In the genomic region with DNA sequence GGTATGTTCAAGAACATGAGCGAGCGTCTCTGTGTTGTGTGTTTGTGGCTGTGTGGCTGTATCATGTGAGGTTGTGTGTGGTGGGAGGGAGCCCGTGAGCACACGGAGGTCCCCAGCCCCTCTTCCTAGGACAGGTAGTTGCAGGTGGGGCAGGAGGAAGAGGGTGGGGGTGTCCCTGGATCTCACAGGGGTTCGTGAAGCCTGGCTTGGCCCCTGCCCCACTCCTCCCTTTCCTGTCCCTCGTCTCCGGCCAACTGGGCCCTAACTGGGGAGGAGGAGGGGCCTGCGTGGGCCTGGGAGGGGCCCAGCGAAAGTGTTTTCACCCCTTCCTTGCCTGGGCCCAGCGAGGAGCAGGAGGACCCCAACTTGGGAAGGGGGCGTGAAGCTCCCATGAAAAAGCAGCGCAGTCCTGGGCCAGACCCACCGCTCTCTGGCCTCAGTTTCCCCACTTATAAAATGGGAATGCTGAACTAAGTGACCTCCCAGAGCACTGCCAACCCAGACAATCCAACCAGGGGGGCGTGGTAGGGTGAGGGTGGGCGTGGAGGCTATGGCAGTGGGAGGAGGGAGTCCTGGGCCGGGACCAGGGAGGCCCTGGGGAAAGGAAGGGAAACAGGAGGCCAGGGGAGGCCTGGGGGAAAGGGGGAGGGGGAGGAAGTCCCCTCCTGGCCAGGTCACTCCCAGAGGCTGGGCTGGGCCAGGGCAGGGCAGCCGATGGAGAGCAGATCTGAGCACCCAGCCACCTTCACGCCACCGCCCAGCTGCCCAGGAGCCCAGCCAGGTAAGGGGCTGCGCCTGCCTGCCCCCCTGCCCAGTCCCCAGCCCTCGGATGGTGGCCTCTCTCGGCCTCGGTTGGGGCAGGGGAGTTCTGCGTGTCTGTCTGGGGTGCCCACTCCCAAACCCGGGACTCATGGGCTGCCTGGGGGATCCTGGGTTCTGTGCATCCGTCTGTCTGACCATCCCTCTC, we compare ENCODE assay signal across 13 cellular contexts. TPM values are rescaled to one million over a fixed set of nuclear protein-coding genes. Genes with fewer than 3 reads are reported as not detected.
DNase-seq lines count a peak whose midpoint lies in the region; ATAC-seq and TF ChIP-seq lines count a peak whose summit lies in the region.
"Had no signal": no experiment of that assay in that cellular context is flagged by ENCODE, and none has a peak within 500 bp of the region (broad histone marks: within the 10 kb centered on the region; RNA-seq: fewer than 3 reads in every experiment).

AVPR2 (plus strand) TSS at position 683 of the 967 bp plus-strand sequence. CDS start 473 bp downstream, outside the sequence.

- peak; percentile 2 to 19 for ATAC-seq in stimulated activated naive B cell treated with anti-CD40 and anti-IgM and Interleukin-4, amounts not matched to agents 10 μg/mL and 1 μg/mL and 100 μg/mL, for 72 hours (replicated peaks)

- peaks cover 5% of the 10 kb centered on the region for H3K36me3 Mint-ChIP-seq in activated CD4-positive, alpha-beta T cell treated with anti-CD3 and anti-CD28 coated beads, Interleukin-2, amount 10 ng/mL, durations not matched to agents 7 days and 5 days (ENCODE audit: low read depth)
- peaks cover 3 to 13% of the 10 kb centered on the region in 2 donors for H3K36me3 Mint-ChIP-seq in stimulated activated naive B cell treated with anti-CD40 and anti-IgM and Interleukin-4, amounts not matched to agents 10 μg/mL and 1 μg/mL and 100 μg/mL, for 72 hours
- peaks cover 7% of the 10 kb centered on the region for H3K36me3 Mint-ChIP-seq in Calu3 (ENCODE audit: insufficient read depth, unreplicated experiment)

- no peaks in the 10 kb centered on the region for H3K27me3 ChIP-seq in left ventricle myocardium inferior (ENCODE audit: low read depth)
- H3K27me3 ChIP-seq: cardiac muscle cell, SJCRH30 had no signal

- peak within 1 kb of the TSS; percentile 78 for H3K27ac ChIP-seq in left ventricle myocardium inferior (replicated peaks)
- H3K27ac ChIP-seq: cardiac muscle cell, SJCRH30 had no signal

- intact Hi-C loops in left ventricle myocardium inferior (cut with micrococcal nuclease) (no loop called here), Calu3 (cut with micrococcal nuclease; ENCODE audit: unreplicated experiment) (no loop called here)

- H3K4me1 Mint-ChIP-seq in activated CD4-positive, alpha-beta T cell treated with anti-CD3 and anti-CD28 coated beads, Interleukin-2, amount 10 ng/mL, durations not matched to agents 7 days and 5 days, result peaks cover 31% of the 10 kb centered on the region
- peaks cover 38 to 54% of the 10 kb centered on the region in 2 donors for H3K4me1 Mint-ChIP-seq in stimulated activated naive B cell treated with anti-CD40 and anti-IgM and Interleukin-4, amounts not matched to agents 10 μg/mL and 1 μg/mL and 100 μg/mL, for 72 hours
- peaks cover 30% of the 10 kb centered on the region for H3K4me1 Mint-ChIP-seq in Calu3 (ENCODE audit: low read depth, unreplicated experiment)

- POLR2A ChIA-PET in activated CD4-positive, alpha-beta T cell treated with anti-CD3 and anti-CD28 coated beads, Interleukin-2, amount 10 ng/mL, durations not matched to agents 7 days and 5 days (lab: Charles Lee), result no interaction called here

- H3K27ac Mint-ChIP-seq in activated CD4-positive, alpha-beta T cell treated with anti-CD3 and anti-CD28 coated beads, Interleukin-2, amount 10 ng/mL, durations not matched to agents 7 days and 5 days, result peak within 1 kb of the TSS; percentile 77
- peak within 1 kb of the TSS; percentile 86 for H3K27ac Mint-ChIP-seq in stimulated activated naive B cell treated with anti-CD40 and anti-IgM and Interleukin-4, amounts not matched to agents 10 μg/mL and 1 μg/mL and 100 μg/mL, for 72 hours
- H3K27ac Mint-ChIP-seq in Calu3 (ENCODE audit: unreplicated experiment), result no peak within 1 kb of the TSS

- no peaks in the 10 kb centered on the region for H3K9me3 ChIP-seq in left ventricle myocardium inferior (replicated peaks)
- H3K9me3 ChIP-seq: SJCRH30 had no signal

- peak within 1 kb of the TSS; percentile 59 for H3K4me3 ChIP-seq in left ventricle myocardium inferior
- H3K4me3 ChIP-seq: cardiac muscle cell, SJCRH30 had no signal

- H3K9me3 Mint-ChIP-seq in activated CD4-positive, alpha-beta T cell treated with anti-CD3 and anti-CD28 coated beads, Interleukin-2, amount 10 ng/mL, durations not matched to agents 7 days and 5 days, result no peaks in the 10 kb centered on the region
- H3K9me3 Mint-ChIP-seq in stimulated activated naive B cell treated with anti-CD40 and anti-IgM and Interleukin-4, amounts not matched to agents 10 μg/mL and 1 μg/mL and 100 μg/mL, for 72 hours, result no peaks in the 10 kb centered on the region
- H3K9me3 Mint-ChIP-seq in Calu3 (ENCODE audit: low read depth, unreplicated experiment), result no peaks in the 10 kb centered on the region

- H3K4me3 Mint-ChIP-seq in activated CD4-positive, alpha-beta T cell treated with anti-CD3 and anti-CD28 coated beads, Interleukin-2, amount 10 ng/mL, durations not matched to agents 7 days and 5 days, result peak within 1 kb of the TSS; percentile 32
- peak within 1 kb of the TSS; percentile 50 to 75 for H3K4me3 Mint-ChIP-seq in stimulated activated naive B cell treated with anti-CD40 and anti-IgM and Interleukin-4, amounts not matched to agents 10 μg/mL and 1 μg/mL and 100 μg/mL, for 72 hours
- no peak within 1 kb of the TSS for H3K4me3 Mint-ChIP-seq in Calu3 (ENCODE audit: low read depth, unreplicated experiment)

- H3K36me3 ChIP-seq in left ventricle myocardium inferior, result no peaks in the 10 kb centered on the region
- H3K36me3 ChIP-seq: cardiac muscle cell, SJCRH30 had no signal

- no peaks in the 10 kb centered on the region for H3K27me3 Mint-ChIP-seq in activated CD4-positive, alpha-beta T cell treated with anti-CD3 and anti-CD28 coated beads, Interleukin-2, amount 10 ng/mL, durations not matched to agents 7 days and 5 days
- no peaks in the 10 kb centered on the region for H3K27me3 Mint-ChIP-seq in stimulated activated naive B cell treated with anti-CD40 and anti-IgM and Interleukin-4, amounts not matched to agents 10 μg/mL and 1 μg/mL and 100 μg/mL, for 72 hours
- H3K27me3 Mint-ChIP-seq in Calu3 (ENCODE audit: unreplicated experiment), result peaks cover 34% of the 10 kb centered on the region

- no TSS peak for BruUV-seq in Calu3 (replicated peaks; lab: Mats Ljungman, UMichigan)

- DNase-seq in activated CD4-positive, alpha-beta T cell treated with anti-CD3 and anti-CD28 coated beads, Interleukin-2, amount 10 ng/mL, durations not matched to agents 7 days and 5 days, result no peak
- no peak for DNase-seq in activated CD4-positive, alpha-beta T cell treated with anti-CD3 and anti-CD28 coated beads for 1 hour
- peak; percentile 39 for DNase-seq in SW480 (ENCODE audit: low spot score)
- DNase-seq in left ventricle myocardium inferior, result peak; percentile 36
- DNase-seq in stimulated activated naive B cell treated with anti-CD40 and anti-IgM and Interleukin-4, amounts not matched to agents 10 μg/mL and 1 μg/mL and 100 μg/mL, for 72 hours, result no peak
- DNase-seq in kidney glomerular epithelial cell (lab: John Stamatoyannopoulos, UW), result no peak
- DNase-seq in Calu3, result no peak
- DNase-seq in MV-4-11 (lab: John Stamatoyannopoulos, UW), result no peak
- DNase-seq: ACHN, NCI-H2171, retina, SJCRH30 had no signal

- CTCF ChIA-PET in activated CD4-positive, alpha-beta T cell treated with anti-CD3 and anti-CD28 coated beads, Interleukin-2, amount 10 ng/mL, durations not matched to agents 7 days and 5 days (lab: Charles Lee), result interaction anchor here (1.9 kb wide), 1 partner anchor 14 kb away, joined by 4 read pairs; no protein-coding TSS in a partner anchor
- CTCF ChIA-PET in Calu3 (lab: Charles Lee), result no interaction called here

- peaks cover 21% of the 10 kb centered on the region for H3K4me1 ChIP-seq in left ventricle myocardium inferior

- TF ChIP-seq CTCF in left ventricle myocardium inferior (IDR thresholded peaks at IDR 0.05; ENCODE audit: borderline replicate concordance), result no peak
- no peak for TF ChIP-seq CTCF in Calu3 (IDR thresholded peaks at IDR 0.05; ENCODE audit: unreplicated experiment)

RNA-seq across cellular contexts. Expression of gene AVPR2, which starts in this region (rescaled TPM):
- total RNA-seq in activated CD4-positive, alpha-beta T cell treated with anti-CD3 and anti-CD28 coated beads, Interleukin-2, amount 10 ng/mL, durations not matched to agents 7 days and 5 days, result not detected
- 3.1 TPM for total RNA-seq in left ventricle myocardium inferior
- total RNA-seq in Calu3 (2022), result not detected in 2 replicates
- total RNA-seq: cardiac muscle cell, SJCRH30 had no signal

Comparison
In these comparisons a context has a peak if more than half of its experiments do, and no peak if none do; other contexts are left out.
1. DNase-seq: peak in SW480 (single experiment) and left ventricle myocardium inferior (single experiment); none in activated CD4-positive, alpha-beta T cell treated with anti-CD3 and anti-CD28 coated beads, Interleukin-2, amount 10 ng/mL, durations not matched to agents 7 days and 5 days (single experiment), activated CD4-positive, alpha-beta T cell treated with anti-CD3 and anti-CD28 coated beads for 1 hour (single experiment), stimulated activated naive B cell treated with anti-CD40 and anti-IgM and Interleukin-4, amounts not matched to agents 10 μg/mL and 1 μg/mL and 100 μg/mL, for 72 hours (single experiment), kidney glomerular epithelial cell (single experiment), Calu3 (single experiment) and MV-4-11 (single experiment).